ENCODE assay signal across 29 cellular contexts in genomic region chr7:8135417-8135816, GRCh38.
DNase-seq lines count a peak whose midpoint lies in the region; ATAC-seq and TF ChIP-seq lines count a peak whose summit lies in the region.
"Had no signal": no experiment of that assay in that cellular context is flagged by ENCODE, and none has a peak within 500 bp of the region (broad histone marks: within the 10 kb centered on the region; RNA-seq: fewer than 3 reads in every experiment).

No MANE protein-coding gene starts in this region.

- no peak for ATAC-seq in natural killer cell
- no peak for ATAC-seq in natural killer cell treated with Interleukin-12 subunit alpha and Interleukin-12 subunit beta and Interleukin-15 and Interleukin-18, amount 100 ng/mL, for 72 hours
- no peak for ATAC-seq in T-helper 17 cell
- ATAC-seq in right cardiac atrium = no peak
- ATAC-seq: left lung, right lobe of liver had no signal

- H3K27ac Mint-ChIP-seq in natural killer cell = peak overlapping the region; percentile 88 to 97
- H3K27ac Mint-ChIP-seq in natural killer cell treated with Interleukin-12 subunit alpha and Interleukin-12 subunit beta and Interleukin-15 and Interleukin-18, amount 100 ng/mL, for 72 hours = peak overlapping the region in 1 of 2 donors; percentile 83
- peak overlapping the region; percentile 97 for H3K27ac Mint-ChIP-seq in T-helper 17 cell
- H3K27ac Mint-ChIP-seq: dendritic cell treated with granulocyte-macrophage colony-stimulating factor and Interleukin-4, amounts not matched to agents 40 ng/mL and 50 ng/mL, for 4 days; HFFc6 had no signal

- H3K27me3 Mint-ChIP-seq in natural killer cell (ENCODE audit: low read depth in 2 of 2) (no peaks in the 10 kb centered on the region), T-helper 17 cell (no peaks in the 10 kb centered on the region)
- H3K27me3 Mint-ChIP-seq in natural killer cell treated with Interleukin-12 subunit alpha and Interleukin-12 subunit beta and Interleukin-15 and Interleukin-18, amount 100 ng/mL, for 72 hours = no peaks in the 10 kb centered on the region
- H3K27me3 Mint-ChIP-seq: central memory CD8-positive, alpha-beta T cell; dendritic cell treated with granulocyte-macrophage colony-stimulating factor and Interleukin-4, amounts not matched to agents 40 ng/mL and 50 ng/mL, for 4 days had no signal

- intact Hi-C loops in natural killer cell (cut with micrococcal nuclease) = loop anchor here (10.0 kb wide), 1 partner anchor 191 kb away; no protein-coding TSS in a partner anchor
- intact Hi-C loops in right cardiac atrium (cut with DNase I) = no loop called here

- H3K9me3 Mint-ChIP-seq in natural killer cell = no peaks in the 10 kb centered on the region
- H3K9me3 Mint-ChIP-seq in natural killer cell treated with Interleukin-12 subunit alpha and Interleukin-12 subunit beta and Interleukin-15 and Interleukin-18, amount 100 ng/mL, for 72 hours = no peaks in the 10 kb centered on the region
- H3K9me3 Mint-ChIP-seq: central memory CD8-positive, alpha-beta T cell; dendritic cell treated with granulocyte-macrophage colony-stimulating factor and Interleukin-4, amounts not matched to agents 40 ng/mL and 50 ng/mL, for 4 days; HFFc6 had no signal

- no peak overlapping the region for H3K4me3 ChIP-seq in osteoblast (ENCODE audit: insufficient read depth, low read length)
- no peak overlapping the region for H3K4me3 ChIP-seq in right cardiac atrium (ENCODE audit: low read length)
- H3K4me3 ChIP-seq: adrenal gland, left lung, right lobe of liver, SJCRH30, spleen had no signal

- no peak overlapping the region for H3K4me3 Mint-ChIP-seq in natural killer cell
- H3K4me3 Mint-ChIP-seq in natural killer cell treated with Interleukin-12 subunit alpha and Interleukin-12 subunit beta and Interleukin-15 and Interleukin-18, amount 100 ng/mL, for 72 hours = no peak overlapping the region
- no peak overlapping the region for H3K4me3 Mint-ChIP-seq in T-helper 17 cell
- H3K4me3 Mint-ChIP-seq: central memory CD8-positive, alpha-beta T cell; dendritic cell treated with granulocyte-macrophage colony-stimulating factor and Interleukin-4, amounts not matched to agents 40 ng/mL and 50 ng/mL, for 4 days; HFFc6 had no signal

- H4K20me1 ChIP-seq in osteoblast (ENCODE audit: insufficient read depth, low read length) = no peaks in the 10 kb centered on the region

- TF ChIP-seq CTCF in natural killer cell (IDR thresholded peaks at IDR 0.05) (no peak), osteoblast (IDR thresholded peaks at IDR 0.05; ENCODE audit: extremely low read depth, low read depth, low read length) (no peak)

- H2AFZ ChIP-seq in osteoblast (ENCODE audit: low read length) = no peak overlapping the region

- H3K4me1 Mint-ChIP-seq in natural killer cell (peaks cover 49 to 50% of the 10 kb centered on the region in 2 donors), T-helper 17 cell (peaks cover 52% of the 10 kb centered on the region)
- peaks cover 44 to 48% of the 10 kb centered on the region in 2 donors for H3K4me1 Mint-ChIP-seq in natural killer cell treated with Interleukin-12 subunit alpha and Interleukin-12 subunit beta and Interleukin-15 and Interleukin-18, amount 100 ng/mL, for 72 hours (ENCODE audit: low read depth in 2 of 2)

- no peak overlapping the region for H3K4me2 ChIP-seq in osteoblast (ENCODE audit: insufficient read depth, low read length)

- H3K9me3 ChIP-seq in T-helper 17 cell (ENCODE audit: control insufficient read depth, low read length, poor library complexity, severe bottlenecking) (no peaks in the 10 kb centered on the region), osteoblast (ENCODE audit: low read depth, low read length) (no peaks in the 10 kb centered on the region), right cardiac atrium (ENCODE audit: control insufficient read depth, low read length) (no peaks in the 10 kb centered on the region)
- H3K9me3 ChIP-seq: adrenal gland, left lung, right lobe of liver, SJCRH30, spleen had no signal

- no peaks in the 10 kb centered on the region for H3K4me1 ChIP-seq in osteoblast (ENCODE audit: insufficient read depth, low read length)
- H3K4me1 ChIP-seq in right cardiac atrium (ENCODE audit: control insufficient read depth, insufficient read depth, low read length) = no peaks in the 10 kb centered on the region
- H3K4me1 ChIP-seq: adrenal gland, left lung, SJCRH30 had no signal

- H3K27ac ChIP-seq in osteoblast (ENCODE audit: low read depth, low read length) (no peak overlapping the region), right cardiac atrium (ENCODE audit: low read length) (no peak overlapping the region)
- H3K27ac ChIP-seq: adrenal gland, left lung, right lobe of liver, SJCRH30, VCaP had no signal

- no peaks in the 10 kb centered on the region for H3K27me3 ChIP-seq in osteoblast (ENCODE audit: insufficient read depth, low read length)
- no peaks in the 10 kb centered on the region for H3K27me3 ChIP-seq in right cardiac atrium (ENCODE audit: control insufficient read depth, insufficient read depth)
- H3K27me3 ChIP-seq: adrenal gland, left lung, right lobe of liver, SJCRH30, spleen had no signal

- no peaks in the 10 kb centered on the region for H3K79me2 ChIP-seq in osteoblast (ENCODE audit: insufficient read depth, low read length)

- DNase-seq in natural killer cell (no peak), T-helper 17 cell (no peak), kidney glomerular epithelial cell (lab: John Stamatoyannopoulos, UW) (peak; percentile 3), osteoblast (ENCODE audit: insufficient read length, low spot score, missing footprints) (no peak), NCI-H774 (lab: John Stamatoyannopoulos, UW) (no peak), right cardiac atrium (no peak)
- no peak for DNase-seq in natural killer cell treated with Interleukin-12 subunit alpha and Interleukin-12 subunit beta and Interleukin-15 and Interleukin-18, amount 100 ng/mL, for 72 hours (ENCODE audit: low spot score)
- DNase-seq: activated CD4-positive, alpha-beta T cell treated with anti-CD3 and anti-CD28 coated beads, Interleukin-2, amount 50 U/mL, for 1 hour; activated CD8-positive, alpha-beta memory T cell treated with anti-CD3 and anti-CD28 coated beads, Interleukin-2, amount 50 U/mL, for 4 hours; activated gamma-delta T cell treated with Interleukin-2 at 50 U/mL for 16 hours; adrenal gland; COR-L47; HFFc6; IMR-90; left lung; NCI-H1048; NCI-H446; posterior cingulate gyrus; right lobe of liver; RPMI8226; SJCRH30; spleen; stimulated activated CD8-positive, alpha-beta memory T cell treated with anti-CD3 and anti-CD28 coated beads, Interleukin-4, amount 100 ng/mL, for 48 hours; SW 1271; T1000; trophoblast cell had no signal

- no peaks in the 10 kb centered on the region for H3K36me3 Mint-ChIP-seq in natural killer cell
- H3K36me3 Mint-ChIP-seq in natural killer cell treated with Interleukin-12 subunit alpha and Interleukin-12 subunit beta and Interleukin-15 and Interleukin-18, amount 100 ng/mL, for 72 hours = no peaks in the 10 kb centered on the region
- no peaks in the 10 kb centered on the region for H3K36me3 Mint-ChIP-seq in T-helper 17 cell (ENCODE audit: low read depth)

- H3K36me3 ChIP-seq in osteoblast (ENCODE audit: insufficient read depth, low read length) = no peaks in the 10 kb centered on the region
- H3K36me3 ChIP-seq: adrenal gland, right lobe of liver, SJCRH30 had no signal

- WGBS in right cardiac atrium = 96% methylated on average over 3 of the region's 3 CpGs
